1 cellular context compared by ENCODE assay signal in genomic region chr16:11506816-11507305, GRCh38.
A peak's percentile ranks its signal among the peaks of the same experiment; 100 is the strongest.
TF ChIP-seq lines count a peak whose summit lies in the region.

No MANE protein-coding gene starts in this region.

TF ChIP-seq in HepG2, 621 proteins besides CTCF, POLR2A, EP300 and RAD21 (continued from another document):
- TF ChIP-seq CENPBD1 (CRISPR knock-in tag; IDR thresholded peaks at IDR 0.05; ENCODE audit: borderline replicate concordance, low read depth) (no peak), NR3C1 (CRISPR knock-in tag; IDR thresholded peaks at IDR 0.05) (no peak), STAG1 (CRISPR knock-in tag; IDR thresholded peaks at IDR 0.05) (peak; percentile 32), ZSCAN30 (CRISPR knock-in tag; IDR thresholded peaks at IDR 0.05) (no peak), ZBTB39 (CRISPR knock-in tag; IDR thresholded peaks at IDR 0.05) (no peak), MAF1 (CRISPR knock-in tag; IDR thresholded peaks at IDR 0.05; ENCODE audit: borderline replicate concordance) (no peak), SOX5 (CRISPR knock-in tag; IDR thresholded peaks at IDR 0.05; ENCODE audit: borderline replicate concordance) (no peak), GABPA (IDR thresholded peaks at IDR 0.05; ENCODE audit: low read depth, low read length) (no peak), GABPA (CRISPR knock-in tag; IDR thresholded peaks at IDR 0.05; ENCODE audit: low read depth) (no peak), CC2D1A (CRISPR knock-in tag; IDR thresholded peaks at IDR 0.05) (no peak), ZNF333 (CRISPR knock-in tag; IDR thresholded peaks at IDR 0.05; ENCODE audit: borderline replicate concordance) (no peak), ZNF646 (CRISPR knock-in tag; IDR thresholded peaks at IDR 0.05) (no peak), DZIP1 (CRISPR knock-in tag; IDR thresholded peaks at IDR 0.05) (0 out of 2 replicates have a peak, but pooled peaks have one; percentile 50), KDM3A (CRISPR knock-in tag; IDR thresholded peaks at IDR 0.05; ENCODE audit: low read depth) (no peak), TAF15 (IDR thresholded peaks at IDR 0.05; ENCODE audit: low read depth, low read length, poor library complexity, severe bottlenecking) (no peak), ZFY (CRISPR knock-in tag; IDR thresholded peaks at IDR 0.05) (no peak), ZBTB10 (CRISPR knock-in tag; IDR thresholded peaks at IDR 0.05; ENCODE audit: borderline replicate concordance) (no peak), ZNF687 (CRISPR knock-in tag; IDR thresholded peaks at IDR 0.05) (0 out of 2 replicates have a peak, but pooled peaks have one; percentile 28), TIGD3 (CRISPR knock-in tag; IDR thresholded peaks at IDR 0.05; ENCODE audit: borderline replicate concordance) (no peak), MLXIP (CRISPR knock-in tag; IDR thresholded peaks at IDR 0.05; ENCODE audit: borderline replicate concordance) (no peak)
